8 cellular contexts compared by ENCODE assay signal in genomic region chr1:80221319-80221718, GRCh38.
"Had no signal": no experiment of that assay in that cellular context is flagged by ENCODE, and none has a peak within 500 bp of the region (broad histone marks: within the 10 kb centered on the region; RNA-seq: fewer than 3 reads in every experiment).

No MANE protein-coding gene starts in this region.

- H3K9me3 ChIP-seq: HAP-1 had no signal

- H3K4me2 ChIP-seq: GM23338 had no signal

- H3K4me3 ChIP-seq: GM23248, GM23338, HAP-1 had no signal

- H3K27ac ChIP-seq: GM23248 had no signal

- H3K36me3 ChIP-seq: HAP-1 had no signal

- H3K4me1 ChIP-seq: HAP-1 had no signal

- H3K9me3 Mint-ChIP-seq: GM23338, HFFc6 had no signal

- H3K27ac Mint-ChIP-seq: GM23338, HFFc6 had no signal

- DNase-seq: GM23248, GOT3, H7, H9, HCEC 1CT, HFFc6 had no signal

- H2AFZ ChIP-seq: GM23248 had no signal

- H3K4me3 Mint-ChIP-seq: GM23338, H9, HFFc6 had no signal

- H3K9ac ChIP-seq: GM23248 had no signal
